18 cellular contexts compared by ENCODE assay signal in genomic region chr20:51468636-51469035, GRCh38.
DNase-seq lines count a peak whose midpoint lies in the region; ATAC-seq and TF ChIP-seq lines count a peak whose summit lies in the region.
"Had no signal": no experiment of that assay in that cellular context is flagged by ENCODE, and none has a peak within 500 bp of the region (broad histone marks: within the 10 kb centered on the region; RNA-seq: fewer than 3 reads in every experiment).

No MANE protein-coding gene starts in this region.

- TF ChIP-seq POLR2A in esophagus muscularis mucosa (IDR thresholded peaks at IDR 0.05; ENCODE audit: low read depth): no peak

- H3K4me1 ChIP-seq in OCI-LY1 (ENCODE audit: insufficient read depth, low read length, severe bottlenecking) (peaks cover 56% of the 10 kb centered on the region), esophagus muscularis mucosa (peaks cover 0 to 12% (median 11%) of the 10 kb centered on the region in 4 donors)
- H3K4me1 ChIP-seq: A549 had no signal

- H3K36me3 ChIP-seq in OCI-LY1 (ENCODE audit: insufficient read depth, low read length) (peaks cover 54% of the 10 kb centered on the region), esophagus muscularis mucosa (peaks cover 0 to 17% (median 13%) of the 10 kb centered on the region in 4 donors)

- H3F3A ChIP-seq in OCI-LY1 (ENCODE audit: insufficient read depth, low read length): no peaks in the 10 kb centered on the region

- H3K9me2 ChIP-seq in OCI-LY1 (ENCODE audit: low read depth, low read length): no peaks in the 10 kb centered on the region

- intact Hi-C loops in esophagus muscularis mucosa (cut with DNase I): no loop called here

- no peaks in the 10 kb centered on the region for H3K9me3 Mint-ChIP-seq in activated naive CD4-positive, alpha-beta T cell treated with anti-CD3 and anti-CD28 coated beads, Interleukin-2, amount 50 U/mL, for 24 hours
- H3K9me3 Mint-ChIP-seq in stimulated activated effector memory CD8-positive, alpha-beta T cell treated with anti-CD3 and anti-CD28 coated beads, Interleukin-12 subunit alpha, Interleukin-12 subunit beta, amount 100 ng/mL, for 72 hours: no peaks in the 10 kb centered on the region

- peaks cover 27% of the 10 kb centered on the region for H3K36me3 Mint-ChIP-seq in activated naive CD4-positive, alpha-beta T cell treated with anti-CD3 and anti-CD28 coated beads, Interleukin-2, amount 50 U/mL, for 24 hours
- peaks cover 99% of the 10 kb centered on the region for H3K36me3 Mint-ChIP-seq in stimulated activated effector memory CD8-positive, alpha-beta T cell treated with anti-CD3 and anti-CD28 coated beads, Interleukin-12 subunit alpha, Interleukin-12 subunit beta, amount 100 ng/mL, for 72 hours

- H3K4me3 Mint-ChIP-seq in activated naive CD4-positive, alpha-beta T cell treated with anti-CD3 and anti-CD28 coated beads, Interleukin-2, amount 50 U/mL, for 24 hours: no peak overlapping the region
- H3K4me3 Mint-ChIP-seq in stimulated activated effector memory CD8-positive, alpha-beta T cell treated with anti-CD3 and anti-CD28 coated beads, Interleukin-12 subunit alpha, Interleukin-12 subunit beta, amount 100 ng/mL, for 72 hours: no peak overlapping the region
- H3K4me3 Mint-ChIP-seq: B cell had no signal

- no peak overlapping the region for H2AFZ ChIP-seq in OCI-LY1 (ENCODE audit: low read length)
- H2AFZ ChIP-seq: PC-9 had no signal

- H3K27me3 ChIP-seq in OCI-LY1 (ENCODE audit: insufficient read depth, low read length): no peaks in the 10 kb centered on the region
- no peaks in the 10 kb centered on the region for H3K27me3 ChIP-seq in esophagus muscularis mucosa

- 98% methylated on average over 7 of the region's 7 CpGs for WGBS in esophagus muscularis mucosa

- H3K9ac ChIP-seq in OCI-LY1 (ENCODE audit: low read length): no peak overlapping the region; the same call in 1 of the 2 replicates

- no peaks in the 10 kb centered on the region for H3K79me2 ChIP-seq in OCI-LY1 (ENCODE audit: insufficient read depth, low read length)

- TF ChIP-seq CTCF in OCI-LY1 (IDR thresholded peaks at IDR 0.05; ENCODE audit: low read length): no peak
- no peak for TF ChIP-seq CTCF in esophagus muscularis mucosa (IDR thresholded peaks at IDR 0.05)

- H3K4me3 ChIP-seq in OCI-LY1 (ENCODE audit: low read depth, low read length, poor library complexity, severe bottlenecking) (no peak overlapping the region), esophagus muscularis mucosa (no peak overlapping the region)
- H3K4me3 ChIP-seq: A549, K562, PC-9 had no signal

- H3K27me3 Mint-ChIP-seq in activated naive CD4-positive, alpha-beta T cell treated with anti-CD3 and anti-CD28 coated beads, Interleukin-2, amount 50 U/mL, for 24 hours: no peaks in the 10 kb centered on the region
- H3K27me3 Mint-ChIP-seq: B cell had no signal

- no peak overlapping the region for H3K4me2 ChIP-seq in OCI-LY1 (ENCODE audit: low read length)
- H3K4me2 ChIP-seq: A549, PC-9 had no signal

- H3K4me1 Mint-ChIP-seq in activated naive CD4-positive, alpha-beta T cell treated with anti-CD3 and anti-CD28 coated beads, Interleukin-2, amount 50 U/mL, for 24 hours: peaks cover 40% of the 10 kb centered on the region
- peaks cover 51% of the 10 kb centered on the region for H3K4me1 Mint-ChIP-seq in stimulated activated effector memory CD8-positive, alpha-beta T cell treated with anti-CD3 and anti-CD28 coated beads, Interleukin-12 subunit alpha, Interleukin-12 subunit beta, amount 100 ng/mL, for 72 hours

- ATAC-seq in stimulated activated effector memory CD8-positive, alpha-beta T cell treated with anti-CD3 and anti-CD28 coated beads, Interleukin-12 subunit alpha, Interleukin-12 subunit beta, amount 100 ng/mL, for 72 hours: no peak
- no peak for ATAC-seq in HG03139 (IDR thresholded peaks at IDR 0.05; ENCODE audit: unreplicated experiment)
- ATAC-seq in GM21529 (IDR thresholded peaks at IDR 0.05; ENCODE audit: unreplicated experiment): no peak
- ATAC-seq: A549, K562 had no signal

- H3K27ac Mint-ChIP-seq in activated naive CD4-positive, alpha-beta T cell treated with anti-CD3 and anti-CD28 coated beads, Interleukin-2, amount 50 U/mL, for 24 hours: peak overlapping the region; percentile 4
- H3K27ac Mint-ChIP-seq in stimulated activated effector memory CD8-positive, alpha-beta T cell treated with anti-CD3 and anti-CD28 coated beads, Interleukin-12 subunit alpha, Interleukin-12 subunit beta, amount 100 ng/mL, for 72 hours: peak overlapping the region; percentile 23

- no peak for TF ChIP-seq EP300 in esophagus muscularis mucosa (IDR thresholded peaks at IDR 0.05)

- H3K27ac ChIP-seq in OCI-LY1 (ENCODE audit: low read depth, low read length, poor library complexity, severe bottlenecking): peak overlapping the region; percentile 85
- peak overlapping the region in 3 of 4 donors; percentile 3 to 51 (median 19) for H3K27ac ChIP-seq in esophagus muscularis mucosa (replicated peaks in 1 of 4)
- H3K27ac ChIP-seq: A549, PC-9 had no signal

- H4K20me1 ChIP-seq in OCI-LY1 (ENCODE audit: insufficient read depth, low read length): no peaks in the 10 kb centered on the region

- DNase-seq in activated naive CD4-positive, alpha-beta T cell treated with Interleukin-2 at 50 U/mL for 16 hours: no peak
- no peak for DNase-seq in esophagus muscularis mucosa (ENCODE audit: extremely low spot score)
- DNase-seq in stimulated activated effector memory CD8-positive, alpha-beta T cell treated with anti-CD3 and anti-CD28 coated beads, Interleukin-12 subunit alpha, Interleukin-12 subunit beta, amount 100 ng/mL, for 72 hours (ENCODE audit: low spot score in 2 of 2): no peak
- DNase-seq: MM.1S, NCI-H1048, NCI-H1417 treated with DMSO at 0.1 percent for 48 hours, NCI-H187, NCI-H69, PC-9, RPMI8226, SIG-M5 had no signal

- H3K9me3 ChIP-seq in OCI-LY1 (ENCODE audit: low read length) (no peaks in the 10 kb centered on the region), esophagus muscularis mucosa (no peaks in the 10 kb centered on the region)
- H3K9me3 ChIP-seq: A549 had no signal
